Comparison of ENCODE assay signal across 8 cellular contexts in the genomic region with DNA sequence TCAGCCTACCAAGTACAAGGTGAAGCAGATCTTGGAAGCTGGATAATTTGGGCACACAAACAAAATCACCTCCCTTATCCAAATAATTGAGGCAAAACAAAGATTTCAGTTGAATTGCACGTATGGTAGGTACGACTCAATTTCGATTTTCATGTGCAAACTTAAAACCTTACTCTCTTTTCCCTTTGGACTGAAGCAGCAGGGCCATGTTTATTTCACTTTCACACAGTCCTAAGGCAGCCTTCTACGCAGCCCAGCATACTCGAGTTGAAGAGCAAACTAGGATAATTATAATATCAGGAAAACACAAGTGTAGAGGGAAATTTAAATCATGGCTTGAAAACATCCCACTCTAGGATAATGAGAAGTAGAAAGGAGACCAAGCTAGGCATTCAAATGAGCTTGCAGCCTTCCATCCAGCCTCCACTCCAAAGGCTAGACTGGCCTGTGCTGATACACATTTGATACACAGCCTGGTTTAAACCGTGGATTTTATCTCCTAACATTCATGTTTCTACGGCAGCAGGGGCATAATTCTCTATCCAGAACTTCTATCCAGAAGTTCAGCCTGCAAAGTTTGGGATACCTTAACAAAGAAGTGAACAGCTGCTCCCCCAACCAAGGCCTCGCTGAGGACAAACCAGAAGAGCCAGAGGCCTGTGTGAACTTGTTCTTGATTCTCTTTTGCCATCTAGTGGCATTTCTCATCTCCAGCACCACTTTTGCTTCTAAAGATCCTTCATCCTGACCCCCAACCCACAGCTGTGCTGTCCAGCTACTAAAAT. TPM values are rescaled to one million over a fixed set of nuclear protein-coding genes. Genes with fewer than 3 reads are reported as not detected.
A peak's percentile ranks its signal among the peaks of the same experiment; 100 is the strongest.
DNase-seq lines count a peak whose midpoint lies in the region; ATAC-seq and TF ChIP-seq lines count a peak whose summit lies in the region.

No MANE protein-coding gene starts in this region.

- intact Hi-C loops in Right ventricle myocardium inferior (cut with DNase I) = loop anchor here (1.0 to 5.0 kb wide), 5 partner anchors 14 to 357 kb away; a partner anchor contains a TSS
- intact Hi-C loops in cardiac septum (cut with DNase I) = loop anchor here (1.0 to 5.0 kb wide), 3 partner anchors 25 to 342 kb away; no protein-coding TSS in a partner anchor

- TF ChIP-seq CTCF in VCaP (conservative IDR thresholded peaks at IDR 0.05) (peak; percentile 81), fibroblast of pulmonary artery (IDR thresholded peaks at IDR 0.05; ENCODE audit: low read length, missing control alignments) (peak; percentile 72), nephron (IDR thresholded peaks at IDR 0.05; ENCODE audit: unreplicated experiment in 3 of 3) (peak; percentile 73 to 80 (median 76))

- H3K4me3 Mint-ChIP-seq in nephron = peak overlapping the region in 2 of 3 experiments; percentile 67

- H3K9me3 Mint-ChIP-seq in nephron = no peaks in the 10 kb centered on the region

- DNase-seq in Right ventricle myocardium inferior (ENCODE audit: missing footprints) (no peak), cardiac septum (ENCODE audit: low spot score) (no peak), NCI-H1092 (lab: John Stamatoyannopoulos, UW) (peak; percentile 28), fibroblast of pulmonary artery (ENCODE audit: low read depth) (peak; percentile 86)

- H3K27ac ChIP-seq in VCaP = 0 out of 2 replicates have a peak overlapping the region, but pooled peaks have one; percentile 11

- no peaks in the 10 kb centered on the region for H3K36me3 Mint-ChIP-seq in nephron (ENCODE audit: low read depth)

- no peak overlapping the region for H3K4me3 ChIP-seq in fibroblast of pulmonary artery (replicated peaks; ENCODE audit: low read depth, low read length)

- peak; percentile 73 for ATAC-seq in Right ventricle myocardium inferior
- no peak for ATAC-seq in HG03045 (IDR thresholded peaks at IDR 0.05; ENCODE audit: unreplicated experiment)
- no peak for ATAC-seq in GM19455 (IDR thresholded peaks at IDR 0.05; ENCODE audit: unreplicated experiment)

- H3K27me3 Mint-ChIP-seq in nephron (ENCODE audit: low read depth) = no peaks in the 10 kb centered on the region

- peak overlapping the region; percentile 89 to 99 (median 94) for H3K27ac Mint-ChIP-seq in nephron

- peaks cover 58% of the 10 kb centered on the region for H3K4me1 Mint-ChIP-seq in nephron

RNA-seq across cellular contexts. Expression of a gene that starts 2.4 kb away (rescaled TPM):
- total RNA-seq in Right ventricle myocardium inferior = not detected
- not detected for total RNA-seq in cardiac septum

RNA-seq across cellular contexts. Expression of a gene that starts 5.2 kb away (rescaled TPM):
- total RNA-seq in Right ventricle myocardium inferior = not detected
- not detected for total RNA-seq in cardiac septum

RNA-seq across cellular contexts. Expression of a gene that starts 9.8 kb away (rescaled TPM):
- total RNA-seq in Right ventricle myocardium inferior (1.1 TPM), cardiac septum (0.73 TPM)

RNA-seq across cellular contexts. Expression of a gene that starts 14.9 kb away (rescaled TPM):
- total RNA-seq in Right ventricle myocardium inferior = 321 TPM
- total RNA-seq in cardiac septum = 304 TPM

RNA-seq across cellular contexts. Expression of a gene that starts 17.8 kb away (rescaled TPM):
- total RNA-seq in Right ventricle myocardium inferior = not detected
- total RNA-seq in cardiac septum = not detected

Comparison
In these comparisons a context has a peak if more than half of its experiments do, and no peak if none do; other contexts are left out.
1. DNase-seq: peak in NCI-H1092 (single experiment) and fibroblast of pulmonary artery (single experiment); none in Right ventricle myocardium inferior (single experiment) and cardiac septum (single experiment).
2. Peak in every context shown above with its lines, with median percentiles within 50 percentile points of each other: CTCF ChIP-seq.